14 cellular contexts compared by ENCODE assay signal in the genomic region with DNA sequence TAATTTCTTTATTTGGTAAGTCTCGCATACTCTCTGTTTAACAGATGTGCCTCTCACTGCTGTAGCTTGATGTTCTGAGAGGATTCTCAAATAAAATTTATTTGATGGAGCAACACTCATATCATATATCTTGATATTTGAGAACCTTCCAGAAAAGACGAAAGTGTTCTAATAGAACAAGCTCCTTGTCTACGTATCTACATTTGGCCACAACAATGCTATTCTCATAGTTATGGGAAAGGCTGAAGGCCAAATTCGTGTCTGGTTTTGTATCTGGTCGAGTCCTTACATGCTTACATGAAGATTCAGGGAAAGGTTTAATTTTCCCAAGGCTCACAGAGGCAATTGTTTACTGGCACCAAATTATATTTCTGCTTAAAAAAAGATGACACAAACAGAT.
DNase-seq lines count a peak whose midpoint lies in the region; ATAC-seq and TF ChIP-seq lines count a peak whose summit lies in the region.
"Had no signal": no experiment of that assay in that cellular context is flagged by ENCODE, and none has a peak within 500 bp of the region (broad histone marks: within the 10 kb centered on the region; RNA-seq: fewer than 3 reads in every experiment).

No MANE protein-coding gene starts in this region.

- H2AFZ ChIP-seq in mammary epithelial cell (ENCODE audit: low read depth, low read length), result no peak overlapping the region

- H3K27me3 ChIP-seq in mammary epithelial cell (ENCODE audit: insufficient read depth, low read length) (no peaks in the 10 kb centered on the region), foreskin keratinocyte (no peaks in the 10 kb centered on the region)

- no peaks in the 10 kb centered on the region for H4K20me1 ChIP-seq in mammary epithelial cell (ENCODE audit: insufficient read depth, low read length)

- in situ Hi-C loops in mammary epithelial cell (cut with MboI; ENCODE audit: low sequenced_read_pairs in 2 of 2), result loop anchor here in 1 of 2 donors (25.0 kb wide), 3 partner anchors 172 to 453 kb away; a partner anchor contains a TSS

- BruUV-seq in mammary epithelial cell (replicated peaks; lab: Mats Ljungman, UMichigan), result no TSS peak

- no peaks in the 10 kb centered on the region for H3K36me3 ChIP-seq in mammary epithelial cell (ENCODE audit: insufficient read depth, low read length)

- H3K9ac ChIP-seq in mammary epithelial cell (ENCODE audit: insufficient read depth, low read length), result peak overlapping the region; percentile 67
- H3K9ac ChIP-seq: SK-N-SH had no signal

- peaks cover 2% of the 10 kb centered on the region for H3K9me3 ChIP-seq in mammary epithelial cell (replicated peaks; ENCODE audit: insufficient read depth, low read length)

- WGBS in mammary epithelial cell (ENCODE audit: low coverage, missing lambda C conversion rate), result 1% methylated on average over 5 of the region's 5 CpGs

- DNase-seq in AG10803 (ENCODE audit: low read depth) (peak; percentile 97), mammary epithelial cell (peak; percentile 97), foreskin keratinocyte (peak; percentile 97 to 98), skeletal muscle cell (ENCODE audit: low read depth) (peak; percentile 77), NCI-H2029 treated with DMSO at 0.1 percent for 48 hours (lab: John Stamatoyannopoulos, UW) (no peak), superior temporal gyrus (ENCODE audit: extremely low spot score) (no peak), GM20000 (ENCODE audit: low spot score) (no peak), activated gamma-delta T cell treated with Interleukin-2 at 50 U/mL for 16 hours (no peak)
- DNase-seq: activated CD4-positive, alpha-beta T cell treated with anti-CD3 and anti-CD28 coated beads, Interleukin-2, amount 50 U/mL, for 48 hours; activated T-cell treated with anti-CD3 and anti-CD28 coated beads, Interleukin-2, amount 50 U/mL, for 24 hours; hypothalamus; NCI-H446; SK-N-SH; stimulated activated CD4-positive, alpha-beta T cell treated with anti-CD3 and anti-CD28 coated beads, Interleukin-1b, Interleukin-23, amount 100 ng/mL, for 48 hours had no signal

- CTCF ChIA-PET in mammary epithelial cell (lab: Charles Lee; ENCODE audit: low non-redundant PET), result interaction anchor here (0.8 kb wide), 1 partner anchor 175 kb away, joined by 6 read pairs; no protein-coding TSS in a partner anchor

- peak overlapping the region; percentile 70 for H3K4me2 ChIP-seq in mammary epithelial cell (ENCODE audit: insufficient read depth, low read depth, low read length)
- H3K4me2 ChIP-seq: SK-N-SH had no signal

- peak; percentile 31 for ATAC-seq in foreskin keratinocyte

- H3K4me3 ChIP-seq in AG10803 (ENCODE audit: low read length) (no peak overlapping the region), mammary epithelial cell (replicated peaks in 1 of 3; ENCODE audit: insufficient read depth in 1 of 3, low read depth in 2 of 3, low read length in 3 of 3) (peak overlapping the region in 2 of 3 experiments; percentile 7 to 31), skeletal muscle cell (ENCODE audit: low read depth, low read length) (no peak overlapping the region)

- dilution Hi-C loops in mammary epithelial cell (cut with HindIII; ENCODE audit: low sequenced_read_pairs), result no loop called here

- peaks cover 71% of the 10 kb centered on the region for H3K4me1 ChIP-seq in mammary epithelial cell (ENCODE audit: insufficient read depth, low read length)
- peaks cover 80% of the 10 kb centered on the region for H3K4me1 ChIP-seq in foreskin keratinocyte

- H3K27ac ChIP-seq in mammary epithelial cell (ENCODE audit: insufficient read depth, low read depth, low read length) (peak overlapping the region; percentile 99), foreskin keratinocyte (peak overlapping the region; percentile 98)

- no peaks in the 10 kb centered on the region for H3K79me2 ChIP-seq in mammary epithelial cell (ENCODE audit: insufficient read depth, low read length)

- intact Hi-C loops in mammary epithelial cell (cut with micrococcal nuclease), result loop anchor here (5.0 kb wide), 2 partner anchors 463 to 567 kb away; a partner anchor contains a TSS

- TF ChIP-seq CTCF in AG10803 (conservative IDR thresholded peaks at IDR 0.05; ENCODE audit: low read length) (no peak), mammary epithelial cell (conservative IDR thresholded peaks at IDR 0.05 in 1 of 2, IDR thresholded peaks at IDR 0.05 in 1 of 2; ENCODE audit: extremely low read depth in 1 of 2, insufficient read depth in 1 of 2, low read depth in 1 of 2, low read length in 2 of 2) (no peak), foreskin keratinocyte (conservative IDR thresholded peaks at IDR 0.05) (no peak), GM20000 (IDR thresholded peaks at IDR 0.05; ENCODE audit: extremely low read depth, missing control alignments) (no peak)

Comparison
In these comparisons a context has a peak if more than half of its experiments do, and no peak if none do; other contexts are left out.
1. DNase-seq: peak in AG10803 (single experiment), mammary epithelial cell (single experiment), foreskin keratinocyte (2 of 2) and skeletal muscle cell (single experiment); none in NCI-H2029 treated with DMSO at 0.1 percent for 48 hours (single experiment), superior temporal gyrus (single experiment), GM20000 (single experiment) and activated gamma-delta T cell treated with Interleukin-2 at 50 U/mL for 16 hours (single experiment).
2. H3K4me3 ChIP-seq: peak in mammary epithelial cell (2 of 3); none in AG10803 (single experiment) and skeletal muscle cell (single experiment).